19 cellular contexts compared by ENCODE assay signal in the genomic region with DNA sequence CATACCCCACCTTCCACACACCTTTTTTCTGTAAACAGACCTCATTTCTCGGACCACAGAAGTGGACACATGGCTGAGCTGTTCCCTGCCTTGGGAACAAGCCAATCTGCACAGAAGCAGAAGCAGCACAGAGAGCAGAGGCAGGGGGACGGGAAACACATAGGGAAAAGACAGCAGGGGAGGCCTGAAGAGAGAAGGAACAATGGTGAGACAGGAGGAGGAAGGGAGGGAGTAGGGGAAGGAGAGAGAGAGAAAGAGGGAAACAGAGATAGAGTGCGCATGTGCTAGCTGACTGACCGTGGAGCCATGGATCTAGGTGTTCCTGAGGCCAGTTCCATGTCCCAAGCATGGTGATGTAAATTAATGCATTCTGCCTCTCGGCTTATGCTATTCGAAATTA.
"Had no signal": no experiment of that assay in that cellular context is flagged by ENCODE, and none has a peak within 500 bp of the region (broad histone marks: within the 10 kb centered on the region; RNA-seq: fewer than 3 reads in every experiment).

No MANE protein-coding gene starts in this region.

- H3K27ac ChIP-seq: brain microvascular endothelial cell, esophagus muscularis mucosa, gastroesophageal sphincter, suprapubic skin, vagina had no signal

- H3K4me3 Mint-ChIP-seq: activated CD4-positive, alpha-beta T cell treated with anti-CD3 and anti-CD28 coated beads, Interleukin-2, amount 10 ng/mL, durations not matched to agents 7 days and 5 days; central memory CD8-positive, alpha-beta T cell; immature natural killer cell; natural killer cell; stimulated activated naive CD8-positive, alpha-beta T cell treated with anti-CD3 and anti-CD28 coated beads, Interleukin-15, amount 100 ng/mL, for 72 hours had no signal

- H3K9me3 Mint-ChIP-seq: activated CD4-positive, alpha-beta T cell treated with anti-CD3 and anti-CD28 coated beads, Interleukin-2, amount 10 ng/mL, durations not matched to agents 7 days and 5 days; central memory CD8-positive, alpha-beta T cell; immature natural killer cell; natural killer cell; stimulated activated naive CD8-positive, alpha-beta T cell treated with anti-CD3 and anti-CD28 coated beads, Interleukin-15, amount 100 ng/mL, for 72 hours had no signal

- DNase-seq: activated CD4-positive, alpha-beta T cell treated with anti-CD3 and anti-CD28 coated beads, Interleukin-2, amount 10 ng/mL, durations not matched to agents 7 days and 5 days; activated naive CD4-positive, alpha-beta T cell; aorta; brain microvascular endothelial cell; cortex of kidney; heart right ventricle; immature natural killer cell; natural killer cell; occipital lobe; stimulated activated CD4-positive, alpha-beta T cell treated with anti-CD3 and anti-CD28 coated beads, Interleukin-12 subunit alpha, Interleukin-12 subunit beta, amount 100 ng/mL, for 4 hours; stimulated activated CD4-positive, alpha-beta T cell treated with anti-CD3 and anti-CD28 coated beads, Interleukin-1b, Interleukin-23, amount 100 ng/mL, for 48 hours; stimulated activated naive CD8-positive, alpha-beta T cell treated with anti-CD3 and anti-CD28 coated beads, Interleukin-15, amount 100 ng/mL, for 72 hours; T-helper 1 cell; trophoblast cell had no signal

- H3K4me1 Mint-ChIP-seq: immature natural killer cell; stimulated activated naive CD8-positive, alpha-beta T cell treated with anti-CD3 and anti-CD28 coated beads, Interleukin-15, amount 100 ng/mL, for 72 hours had no signal

- H3K27me3 ChIP-seq: brain microvascular endothelial cell, esophagus muscularis mucosa, gastroesophageal sphincter, heart right ventricle, suprapubic skin, vagina had no signal

- H3K4me1 ChIP-seq: esophagus muscularis mucosa, gastroesophageal sphincter, suprapubic skin, vagina had no signal

- ATAC-seq: gastroesophageal sphincter; natural killer cell; stimulated activated naive CD8-positive, alpha-beta T cell treated with anti-CD3 and anti-CD28 coated beads, Interleukin-15, amount 100 ng/mL, for 72 hours had no signal

- H3K27me3 Mint-ChIP-seq: activated CD4-positive, alpha-beta T cell treated with anti-CD3 and anti-CD28 coated beads, Interleukin-2, amount 10 ng/mL, durations not matched to agents 7 days and 5 days; central memory CD8-positive, alpha-beta T cell; stimulated activated naive CD8-positive, alpha-beta T cell treated with anti-CD3 and anti-CD28 coated beads, Interleukin-15, amount 100 ng/mL, for 72 hours had no signal

- H3K4me3 ChIP-seq: esophagus muscularis mucosa, gastroesophageal sphincter, heart right ventricle, suprapubic skin, vagina had no signal

- H3K27ac Mint-ChIP-seq: activated CD4-positive, alpha-beta T cell treated with anti-CD3 and anti-CD28 coated beads, Interleukin-2, amount 10 ng/mL, durations not matched to agents 7 days and 5 days had no signal
